In genomic region chr17:44329516-44329915, GRCh38 we compare ENCODE assay signal across 5 cellular contexts. TPM values are rescaled to one million over a fixed set of nuclear protein-coding genes. Genes with fewer than 3 reads are reported as not detected.
"Had no signal": no experiment of that assay in that cellular context is flagged by ENCODE, and none has a peak within 500 bp of the region (broad histone marks: within the 10 kb centered on the region; RNA-seq: fewer than 3 reads in every experiment).

No MANE protein-coding gene starts in this region.

RNA-seq across cellular contexts. Expression of gene RUNDC3A, which starts 21.1 kb away (rescaled TPM):
- total RNA-seq: HepG2, K562 had no signal
- polyA plus RNA-seq: IgD-negative memory B cell, K562 had no signal

RNA-seq across cellular contexts. Expression of gene ITGA2B, which starts 59.9 kb away (rescaled TPM):
- total RNA-seq: HT-29, HT1080 had no signal
